ENCODE assay signal across 1 cellular context in the genomic region with DNA sequence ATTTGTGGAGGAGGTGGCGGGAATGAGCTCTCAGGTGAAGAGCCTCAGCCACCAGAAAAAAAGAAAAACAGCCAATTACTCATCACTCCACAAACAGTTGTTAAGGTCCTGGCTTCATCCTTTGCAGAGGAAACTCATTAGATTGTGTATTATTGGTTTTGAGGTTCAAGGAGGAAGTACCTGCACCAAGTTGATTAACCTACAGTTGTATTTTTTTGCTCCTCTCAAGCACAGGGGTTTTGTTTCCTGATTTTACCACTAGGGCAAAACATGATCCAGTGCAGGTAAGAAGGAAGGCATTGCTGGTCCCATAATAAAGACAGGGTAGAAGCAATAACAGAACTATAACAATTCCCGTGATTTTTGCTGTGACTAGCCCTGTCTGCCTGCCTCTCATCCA.
TF ChIP-seq lines count a peak whose summit lies in the region.

No MANE protein-coding gene starts in this region.

TF ChIP-seq in HCT116, 20 proteins besides CTCF, POLR2A, EP300 and RAD21:
- TF ChIP-seq EGR1 (IDR thresholded peaks at IDR 0.05; ENCODE audit: low read depth) (no peak), JUND (IDR thresholded peaks at IDR 0.05) (no peak), ZFX (IDR thresholded peaks at IDR 0.05) (no peak), ZBTB33 (IDR thresholded peaks at IDR 0.05; ENCODE audit: extremely low read depth, insufficient replicate concordance, low read length) (no peak), EZH2phosphoT487 (IDR thresholded peaks at IDR 0.05; ENCODE audit: borderline replicate concordance) (no peak), SIN3A (IDR thresholded peaks at IDR 0.05; ENCODE audit: low read depth) (no peak), EZH2 (IDR thresholded peaks at IDR 0.05) (no peak), POLR2AphosphoS5 (IDR thresholded peaks at IDR 0.05; ENCODE audit: low read depth, low read length) (no peak)
TF ChIP-seq in HCT116: peak in this region for 0.
